In genomic region chr12:98439471-98440164, GRCh38 we compare ENCODE assay signal across 9 cellular contexts.
DNase-seq lines count a peak whose midpoint lies in the region; ATAC-seq lines count a peak whose summit lies in the region.
"Had no signal": no experiment of that assay in that cellular context is flagged by ENCODE, and none has a peak within 500 bp of the region (broad histone marks: within the 10 kb centered on the region; RNA-seq: fewer than 3 reads in every experiment).

No MANE protein-coding gene starts in this region.

- in situ Hi-C loops in KBM-7 (cut with MboI; ENCODE audit: low pct_unique_long_range_greater_than_20kb, low sequenced_read_pairs): no loop called here

- intact Hi-C loops in right cardiac atrium (cut with DNase I): no loop called here

- 16% methylated on average over 7 of the region's 7 CpGs for WGBS in right cardiac atrium

- H3K9me3 ChIP-seq in right cardiac atrium (ENCODE audit: control insufficient read depth, low read length): no peaks in the 10 kb centered on the region

- H3K4me1 ChIP-seq in right cardiac atrium (ENCODE audit: control insufficient read depth, insufficient read depth, low read length): peaks cover 9% of the 10 kb centered on the region

- peak overlapping the region; percentile 73 for H3K27ac ChIP-seq in right cardiac atrium (ENCODE audit: low read length)
- peak overlapping the region in 16 of 21 experiments; percentile 10 to 70 (median 56) for H3K27ac ChIP-seq in skin epidermis
- H3K27ac ChIP-seq: WERI-Rb-1 had no signal

- ATAC-seq in right cardiac atrium (peak; percentile 83 to 89), HG02798 (IDR thresholded peaks at IDR 0.05; ENCODE audit: poor library complexity, unreplicated experiment) (no peak)

- H3K4me3 ChIP-seq in right cardiac atrium (ENCODE audit: low read length): no peak overlapping the region
- H3K4me3 ChIP-seq in skin epidermis: no peak overlapping the region

- H3K27me3 ChIP-seq in right cardiac atrium (ENCODE audit: control insufficient read depth, insufficient read depth): no peaks in the 10 kb centered on the region

- DNase-seq in KBM-7 (peak; percentile 92), amniotic epithelial cell (ENCODE audit: low read depth) (peak; percentile 53), right cardiac atrium (no peak), ureter (ENCODE audit: low spot score) (no peak), cerebellar cortex (ENCODE audit: low spot score) (no peak), DMS 273 treated with DMSO at 0.1 percent for 48 hours (lab: John Stamatoyannopoulos, UW) (no peak)

Comparison
In these comparisons a context has a peak if more than half of its experiments do, and no peak if none do; other contexts are left out.
1. DNase-seq: peak in KBM-7 (single experiment) and amniotic epithelial cell (single experiment); none in right cardiac atrium (0 of 3), ureter (single experiment), cerebellar cortex (single experiment) and DMS 273 treated with DMSO at 0.1 percent for 48 hours (single experiment).